Comparison of ENCODE assay signal across 8 cellular contexts in the genomic region with DNA sequence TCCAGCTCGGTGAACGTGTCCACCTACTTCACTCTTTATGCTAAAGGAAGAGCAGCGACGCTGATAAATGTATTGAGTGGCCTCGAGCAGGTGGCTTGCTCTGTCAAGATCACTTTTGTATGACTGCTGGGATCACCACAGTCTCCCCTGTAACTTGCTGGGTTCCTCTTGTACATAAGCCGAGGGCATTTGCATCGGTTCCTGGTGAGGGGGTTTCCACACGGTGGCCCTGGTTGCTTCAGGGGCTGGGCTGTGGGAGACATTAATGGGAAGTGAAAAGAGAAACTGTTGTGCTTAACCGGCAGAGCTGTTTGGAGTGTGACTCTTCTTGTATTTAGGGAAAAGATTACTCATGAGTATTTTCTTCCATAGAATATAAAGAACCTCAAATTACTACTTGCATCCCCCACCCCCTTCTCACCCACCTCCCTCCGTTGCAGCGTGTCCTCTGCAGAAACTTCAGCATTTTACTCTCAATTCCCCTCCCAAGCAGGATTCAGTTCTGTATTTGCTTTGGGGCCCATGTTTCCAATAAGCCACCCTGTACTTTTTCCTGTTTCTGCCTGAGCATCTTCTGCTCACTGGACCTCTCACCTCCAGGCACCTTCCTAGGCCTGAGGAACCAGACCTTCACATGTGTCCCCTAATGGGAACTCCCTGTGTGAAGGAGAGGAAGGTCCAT.
A peak's percentile ranks its signal among the peaks of the same experiment; 100 is the strongest.
DNase-seq lines count a peak whose midpoint lies in the region; ATAC-seq and TF ChIP-seq lines count a peak whose summit lies in the region.

No MANE protein-coding gene starts in this region.

- TF ChIP-seq POLR2A in Raji (IDR thresholded peaks at IDR 0.05; ENCODE audit: insufficient read depth, low read depth, low read length): peak; percentile 54; the same call in 1 of the 2 replicates
- no peak for TF ChIP-seq POLR2A in suprapubic skin (IDR thresholded peaks at IDR 0.05)

- H3K4me1 ChIP-seq in esophagus (ENCODE audit: control insufficient read depth in 2 of 2, insufficient read depth in 2 of 2, low read length in 1 of 2) (peaks cover 0 to 4% of the 10 kb centered on the region in 2 donors), suprapubic skin (peaks cover 40% of the 10 kb centered on the region)

- H3K36me3 ChIP-seq in esophagus (ENCODE audit: control insufficient read depth in 2 of 2, insufficient read depth in 2 of 2, low read length in 1 of 2): peaks cover 0 to 13% of the 10 kb centered on the region in 2 donors
- H3K36me3 ChIP-seq in suprapubic skin: peaks cover under 1% of the 10 kb centered on the region

- ATAC-seq in activated CD4-positive, CD25-positive, alpha-beta regulatory T cell treated with anti-CD3 and anti-CD28 coated beads, Interleukin-2, amount 50 U/mL, for 24 hours: peak; percentile 69 to 71
- peak; percentile 92 for ATAC-seq in HG02970 (IDR thresholded peaks at IDR 0.05; ENCODE audit: low FRiP score, unreplicated experiment)

- H3K27ac ChIP-seq in esophagus (ENCODE audit: low read depth in 2 of 2, low read length in 1 of 2): peak overlapping the region; percentile 16 to 66
- H3K27ac ChIP-seq in suprapubic skin: no peak overlapping the region

- TF ChIP-seq CTCF in suprapubic skin (IDR thresholded peaks at IDR 0.05): no peak

- H3K4me3 ChIP-seq in esophagus (ENCODE audit: low read depth in 1 of 2, low read length in 2 of 2): no peak overlapping the region
- H3K4me3 ChIP-seq in suprapubic skin: no peak overlapping the region

- H3K9me3 ChIP-seq in esophagus (ENCODE audit: control insufficient read depth in 2 of 2, insufficient read depth in 1 of 2, low read depth in 1 of 2, low read length in 1 of 2) (no peaks in the 10 kb centered on the region), suprapubic skin (no peaks in the 10 kb centered on the region)

- TF ChIP-seq EP300 in suprapubic skin (IDR thresholded peaks at IDR 0.05): no peak

- DNase-seq in activated CD4-positive, CD25-positive, alpha-beta regulatory T cell treated with anti-CD3 and anti-CD28 coated beads, Interleukin-2, amount 50 U/mL, for 72 hours: no peak
- peak; percentile 25 to 34 (median 31) for DNase-seq in stimulated activated CD4-positive, alpha-beta T cell treated with anti-CD3 and anti-CD28 coated beads, TNF-alpha, amount 100 ng/mL, for 4 hours (ENCODE audit: low read depth in 3 of 3)
- no peak for DNase-seq in suprapubic skin (ENCODE audit: low spot score in 2 of 2)
- no peak for DNase-seq in middle frontal gyrus (ENCODE audit: extremely low spot score, low spot score)

- H3K27me3 ChIP-seq in esophagus (ENCODE audit: control insufficient read depth in 1 of 2, insufficient read depth in 2 of 2, low read length in 2 of 2) (no peaks in the 10 kb centered on the region), suprapubic skin (no peaks in the 10 kb centered on the region)

- WGBS in esophagus, 2 donors: 57 to 62% methylated on average over 11 of the region's 11 CpGs
- 54% methylated on average over 11 of the region's 11 CpGs for WGBS in suprapubic skin

Comparison
In these comparisons a context has a peak if more than half of its experiments do, and no peak if none do; other contexts are left out.
1. DNase-seq: peak in stimulated activated CD4-positive, alpha-beta T cell treated with anti-CD3 and anti-CD28 coated beads, TNF-alpha, amount 100 ng/mL, for 4 hours (3 of 3); none in activated CD4-positive, CD25-positive, alpha-beta regulatory T cell treated with anti-CD3 and anti-CD28 coated beads, Interleukin-2, amount 50 U/mL, for 72 hours (single experiment), suprapubic skin (0 of 2) and middle frontal gyrus (single experiment).